In genomic region chr19:52069653-52070052, GRCh38 we compare ENCODE assay signal across 1 cellular context.
TF ChIP-seq lines count a peak whose summit lies in the region.

No MANE protein-coding gene starts in this region.

TF ChIP-seq in liver, 16 proteins besides CTCF, POLR2A, EP300 and RAD21 (continued from another document):
- TF ChIP-seq ZBTB33 (IDR thresholded peaks at IDR 0.05) (no peak), NR2F2 (IDR thresholded peaks at IDR 0.05) (no peak), FOXA1 (IDR thresholded peaks at IDR 0.05) (no peak), MAX (IDR thresholded peaks at IDR 0.05) (no peak), FOXA2 (IDR thresholded peaks at IDR 0.05) (no peak), SP1 (IDR thresholded peaks at IDR 0.05) (no peak), HNF4G (IDR thresholded peaks at IDR 0.05) (no peak), ATF3 (IDR thresholded peaks at IDR 0.05) (no peak), EGR1 (IDR thresholded peaks at IDR 0.05; ENCODE audit: low read depth in 2 of 2) (no peak), RXRA (IDR thresholded peaks at IDR 0.05) (no peak)
